ENCODE assay signal across 10 cellular contexts in genomic region chr17:4003501-4004421, GRCh38. TPM values are rescaled to one million over a fixed set of nuclear protein-coding genes. Genes with fewer than 3 reads are reported as not detected.
DNase-seq lines count a peak whose midpoint lies in the region; ATAC-seq, FAIRE-seq and TF ChIP-seq lines count a peak whose summit lies in the region.
"Had no signal": no experiment of that assay in that cellular context is flagged by ENCODE, and none has a peak within 500 bp of the region (broad histone marks: within the 10 kb centered on the region; RNA-seq: fewer than 3 reads in every experiment).

No MANE protein-coding gene starts in this region.

- no peaks in the 10 kb centered on the region for H3K9me3 ChIP-seq in right lobe of liver
- no peaks in the 10 kb centered on the region for H3K9me3 ChIP-seq in small intestine (ENCODE audit: control insufficient read depth, low read depth)

- H3K4me1 Mint-ChIP-seq in HFFc6 (ENCODE audit: low read depth), result peaks cover 22% of the 10 kb centered on the region

- intact Hi-C loops in right lobe of liver (cut with DNase I), result loop anchor here in 1 of 2 donors (10.0 kb wide), 1 partner anchor 69 kb away; no protein-coding TSS in a partner anchor

- no peak overlapping the region for H3K4me3 Mint-ChIP-seq in HFFc6
- H3K4me3 Mint-ChIP-seq: natural killer cell; stimulated activated naive CD8-positive, alpha-beta T cell treated with anti-CD3 and anti-CD28 coated beads, Interleukin-15, Interleukin-2, amounts not matched to agents 100 ng/mL and 50 ng/mL, for 24 hours had no signal

- H3K9me3 Mint-ChIP-seq in HFFc6, result no peaks in the 10 kb centered on the region
- H3K9me3 Mint-ChIP-seq: natural killer cell; stimulated activated naive CD8-positive, alpha-beta T cell treated with anti-CD3 and anti-CD28 coated beads, Interleukin-15, Interleukin-2, amounts not matched to agents 100 ng/mL and 50 ng/mL, for 24 hours had no signal

- peaks cover 10% of the 10 kb centered on the region for H3K36me3 Mint-ChIP-seq in HFFc6 (ENCODE audit: low read depth)
- H3K36me3 Mint-ChIP-seq: natural killer cell had no signal

- peaks cover 0 to 14% (median 7%) of the 10 kb centered on the region in 4 donors for H3K4me1 ChIP-seq in right lobe of liver
- peaks cover 0 to 4% of the 10 kb centered on the region in 2 donors for H3K4me1 ChIP-seq in small intestine (ENCODE audit: control insufficient read depth in 2 of 2, insufficient read depth in 1 of 2, low read depth in 1 of 2, low read length in 1 of 2)

- ATAC-seq in right lobe of liver (peak; percentile 20 to 92 (median 90)), HG02642 (IDR thresholded peaks at IDR 0.05; ENCODE audit: poor library complexity, unreplicated experiment) (no peak), GM21723 (IDR thresholded peaks at IDR 0.05; ENCODE audit: unreplicated experiment) (no peak), HG03469 (IDR thresholded peaks at IDR 0.05; ENCODE audit: unreplicated experiment) (no peak)

- FAIRE-seq in small intestine (lab: Jason Lieb, UNC), result no peak

- H3K4me3 ChIP-seq in right lobe of liver, result no peak overlapping the region
- no peak overlapping the region for H3K4me3 ChIP-seq in small intestine (ENCODE audit: low read depth in 1 of 2, low read length in 2 of 2)

- peak overlapping the region; percentile 52; the same call in 1 of the 2 replicates for H3K27ac Mint-ChIP-seq in HFFc6
- H3K27ac Mint-ChIP-seq: natural killer cell; stimulated activated naive CD8-positive, alpha-beta T cell treated with anti-CD3 and anti-CD28 coated beads, Interleukin-15, Interleukin-2, amounts not matched to agents 100 ng/mL and 50 ng/mL, for 24 hours had no signal

- TF ChIP-seq POLR2A in right lobe of liver (IDR thresholded peaks at IDR 0.05), result no peak

- H3K27me3 Mint-ChIP-seq in HFFc6 (ENCODE audit: insufficient read depth), result peaks cover 7% of the 10 kb centered on the region
- H3K27me3 Mint-ChIP-seq: stimulated activated naive CD8-positive, alpha-beta T cell treated with anti-CD3 and anti-CD28 coated beads, Interleukin-15, Interleukin-2, amounts not matched to agents 100 ng/mL and 50 ng/mL, for 24 hours had no signal

- no peaks in the 10 kb centered on the region for H3K27me3 ChIP-seq in right lobe of liver
- H3K27me3 ChIP-seq in small intestine (ENCODE audit: control insufficient read depth in 2 of 2, insufficient read depth in 2 of 2, low read length in 2 of 2), result no peaks in the 10 kb centered on the region

- TF ChIP-seq CTCF in HFFc6 (IDR thresholded peaks at IDR 0.05) (no peak), right lobe of liver (IDR thresholded peaks at IDR 0.05) (no peak)

- H3K36me3 ChIP-seq in right lobe of liver (peaks cover 0 to 28% (median 18%) of the 10 kb centered on the region in 4 donors), small intestine (ENCODE audit: control insufficient read depth in 2 of 2, insufficient read depth in 2 of 2, low read length in 2 of 2) (peaks cover 12 to 18% of the 10 kb centered on the region in 2 donors)

- H3K27ac ChIP-seq in right lobe of liver, result no peak overlapping the region
- H3K27ac ChIP-seq in small intestine (ENCODE audit: low read depth in 1 of 2, low read length in 1 of 2), result no peak overlapping the region

- DNase-seq in HFFc6 (no peak), astrocyte of the hippocampus (ENCODE audit: low read depth, low spot score) (peak; percentile 18), right lobe of liver (peak; percentile 82 to 86 (median 82)), small intestine (peak; percentile 93), NCI-H146 (lab: John Stamatoyannopoulos, UW) (no peak)

- 61% methylated on average over 19 of the region's 46 CpGs for WGBS in right lobe of liver (ENCODE audit: insufficient coverage, low coverage, low lambda C conversion rate, missing lambda C conversion rate)
- 30 to 85% (median 65%) methylated on average over 37 to 46 of the region's 46 CpGs for WGBS in small intestine, 3 donors

RNA-seq across cellular contexts. Expression of gene ATP2A3, which starts 39.5 kb away (rescaled TPM):
- total RNA-seq in HFFc6 (2021; fragmentation: NEBNext Ultra II Directional; extraction: Animal tissue kit (Norgen Biotek cat#: 25700)), result under 1 TPM; 0.05 to 0.12 (median 0.08) TPM
- total RNA-seq in right lobe of liver, result 1 to 10 TPM; 1.5 to 4.3 (median 2.3) TPM
- 10 to 100 TPM in 2 of 3 donors, 1 to 10 TPM in 1; 5.8 to 30.6 (median 18.1) TPM for polyA plus RNA-seq in small intestine

Comparison
In these comparisons a context has a peak if more than half of its experiments do, and no peak if none do; other contexts are left out.
1. DNase-seq: peak in astrocyte of the hippocampus (single experiment), right lobe of liver (3 of 3) and small intestine (single experiment); none in HFFc6 (single experiment) and NCI-H146 (single experiment).
2. ATAC-seq: peak in right lobe of liver (4 of 4); none in HG02642 (single experiment), GM21723 (single experiment) and HG03469 (single experiment).